14 cellular contexts compared by ENCODE assay signal in genomic region chr4:137909910-137910309, GRCh38.
A peak's percentile ranks its signal among the peaks of the same experiment; 100 is the strongest.
DNase-seq lines count a peak whose midpoint lies in the region; ATAC-seq and TF ChIP-seq lines count a peak whose summit lies in the region.
"Had no signal": no experiment of that assay in that cellular context is flagged by ENCODE, and none has a peak within 500 bp of the region (broad histone marks: within the 10 kb centered on the region; RNA-seq: fewer than 3 reads in every experiment).

No MANE protein-coding gene starts in this region.

- BruUV-seq in MCF 10A (replicated peaks; lab: Mats Ljungman, UMichigan) = no TSS peak

- H3K36me3 Mint-ChIP-seq in MCF 10A (ENCODE audit: insufficient read depth, unreplicated experiment) = no peaks in the 10 kb centered on the region
- no peaks in the 10 kb centered on the region for H3K36me3 Mint-ChIP-seq in stimulated activated memory B cell treated with anti-CD40 and anti-IgM and Interleukin-4, amounts not matched to agents 10 μg/mL and 1 μg/mL and 100 μg/mL, for 72 hours
- H3K36me3 Mint-ChIP-seq: activated naive CD4-positive, alpha-beta T cell treated with anti-CD3 and anti-CD28 coated beads, Interleukin-2, amount 50 U/mL, for 24 hours had no signal

- intact Hi-C loops in MCF 10A (cut with micrococcal nuclease) = no loop called here

- H3K27ac Mint-ChIP-seq in MCF 10A (ENCODE audit: low read depth, unreplicated experiment) = no peak overlapping the region
- no peak overlapping the region for H3K27ac Mint-ChIP-seq in stimulated activated memory B cell treated with anti-CD40 and anti-IgM and Interleukin-4, amounts not matched to agents 10 μg/mL and 1 μg/mL and 100 μg/mL, for 72 hours
- H3K27ac Mint-ChIP-seq: activated CD8-positive, alpha-beta T cell treated with anti-CD3 and anti-CD28 coated beads, Interleukin-2, amount 10 ng/mL, durations not matched to agents 7 days and 5 days; activated naive CD4-positive, alpha-beta T cell treated with anti-CD3 and anti-CD28 coated beads, Interleukin-2, amount 50 U/mL, for 24 hours had no signal

- POLR2A ChIA-PET in MCF 10A (lab: Yijun Ruan, JAX) = no interaction called here

- CTCF ChIA-PET in MCF 10A (lab: Yijun Ruan, JAX) = interaction anchor here (0.6 kb wide), 1 partner anchor 10 kb away, joined by 3 read pairs; no protein-coding TSS in a partner anchor

- DNase-seq in NCI-H2196 (lab: John Stamatoyannopoulos, UW; ENCODE audit: unreplicated experiment) (peak; percentile 21), NCI-H2196 treated with DMSO at 0.1 percent for 48 hours (lab: John Stamatoyannopoulos, UW; ENCODE audit: unreplicated experiment) (no peak), NCI-H2029 (lab: John Stamatoyannopoulos, UW) (peak; percentile 33), MCF 10A (ENCODE audit: unreplicated experiment) (peak; percentile 53), mesenteric fat pad (ENCODE audit: low spot score) (no peak)
- DNase-seq: activated CD8-positive, alpha-beta T cell treated with anti-CD3 and anti-CD28 coated beads, Interleukin-2, amount 10 ng/mL, durations not matched to agents 7 days and 5 days; cortex of kidney; kidney glomerular epithelial cell; transverse colon had no signal

- ATAC-seq in stimulated activated memory B cell treated with anti-CD40 and anti-IgM and Interleukin-4, amounts not matched to agents 10 μg/mL and 1 μg/mL and 100 μg/mL, for 72 hours = peak; percentile 27
- ATAC-seq in HG03135 (IDR thresholded peaks at IDR 0.05; ENCODE audit: unreplicated experiment) = no peak
- ATAC-seq in GM18858 (IDR thresholded peaks at IDR 0.05; ENCODE audit: unreplicated experiment) = no peak
- ATAC-seq: activated CD8-positive, alpha-beta T cell treated with anti-CD3 and anti-CD28 coated beads, Interleukin-2, amount 10 ng/mL, durations not matched to agents 7 days and 5 days had no signal

- no peaks in the 10 kb centered on the region for H3K27me3 Mint-ChIP-seq in MCF 10A (ENCODE audit: insufficient read depth, unreplicated experiment)
- no peaks in the 10 kb centered on the region for H3K27me3 Mint-ChIP-seq in stimulated activated memory B cell treated with anti-CD40 and anti-IgM and Interleukin-4, amounts not matched to agents 10 μg/mL and 1 μg/mL and 100 μg/mL, for 72 hours
- H3K27me3 Mint-ChIP-seq: activated naive CD4-positive, alpha-beta T cell treated with anti-CD3 and anti-CD28 coated beads, Interleukin-2, amount 50 U/mL, for 24 hours had no signal

- TF ChIP-seq CTCF in MCF 10A (IDR thresholded peaks at IDR 0.05; ENCODE audit: unreplicated experiment) = no peak

- H3K9me3 Mint-ChIP-seq in MCF 10A (ENCODE audit: unreplicated experiment) = no peaks in the 10 kb centered on the region
- H3K9me3 Mint-ChIP-seq in stimulated activated memory B cell treated with anti-CD40 and anti-IgM and Interleukin-4, amounts not matched to agents 10 μg/mL and 1 μg/mL and 100 μg/mL, for 72 hours = peaks cover 5% of the 10 kb centered on the region
- H3K9me3 Mint-ChIP-seq: activated naive CD4-positive, alpha-beta T cell treated with anti-CD3 and anti-CD28 coated beads, Interleukin-2, amount 50 U/mL, for 24 hours had no signal

- no peak overlapping the region for H3K4me3 Mint-ChIP-seq in MCF 10A (ENCODE audit: unreplicated experiment)
- H3K4me3 Mint-ChIP-seq in stimulated activated memory B cell treated with anti-CD40 and anti-IgM and Interleukin-4, amounts not matched to agents 10 μg/mL and 1 μg/mL and 100 μg/mL, for 72 hours = no peak overlapping the region
- H3K4me3 Mint-ChIP-seq: activated CD8-positive, alpha-beta T cell treated with anti-CD3 and anti-CD28 coated beads, Interleukin-2, amount 10 ng/mL, durations not matched to agents 7 days and 5 days; activated naive CD4-positive, alpha-beta T cell treated with anti-CD3 and anti-CD28 coated beads, Interleukin-2, amount 50 U/mL, for 24 hours; nephron had no signal

- H3K4me1 Mint-ChIP-seq in MCF 10A (ENCODE audit: insufficient read depth, unreplicated experiment) = peaks cover 9% of the 10 kb centered on the region
- H3K4me1 Mint-ChIP-seq in stimulated activated memory B cell treated with anti-CD40 and anti-IgM and Interleukin-4, amounts not matched to agents 10 μg/mL and 1 μg/mL and 100 μg/mL, for 72 hours = no peaks in the 10 kb centered on the region
- H3K4me1 Mint-ChIP-seq: activated naive CD4-positive, alpha-beta T cell treated with anti-CD3 and anti-CD28 coated beads, Interleukin-2, amount 50 U/mL, for 24 hours had no signal

Comparison
In these comparisons a context has a peak if more than half of its experiments do, and no peak if none do; other contexts are left out.
1. DNase-seq: peak in NCI-H2196 (single experiment), NCI-H2029 (single experiment) and MCF 10A (single experiment); none in NCI-H2196 treated with DMSO at 0.1 percent for 48 hours (single experiment) and mesenteric fat pad (single experiment).